ENCODE assay signal across 14 cellular contexts in genomic region chr10:125217986-125218675, GRCh38. TPM values are rescaled to one million over a fixed set of nuclear protein-coding genes. Genes with fewer than 3 reads are reported as not detected.
DNase-seq lines count a peak whose midpoint lies in the region; TF ChIP-seq lines count a peak whose summit lies in the region.
"Had no signal": no experiment of that assay in that cellular context is flagged by ENCODE, and none has a peak within 500 bp of the region (broad histone marks: within the 10 kb centered on the region; RNA-seq: fewer than 3 reads in every experiment).

No MANE protein-coding gene starts in this region.

- H3K27ac ChIP-seq in osteoblast (ENCODE audit: low read depth, low read length) (no peak overlapping the region), WERI-Rb-1 (no peak overlapping the region)
- H3K27ac ChIP-seq: coronary artery, gastrocnemius medialis, left lung, thoracic aorta, VCaP had no signal

- H2AFZ ChIP-seq in osteoblast (ENCODE audit: low read length): no peak overlapping the region

- H4K20me1 ChIP-seq in osteoblast (ENCODE audit: insufficient read depth, low read length): no peaks in the 10 kb centered on the region

- DNase-seq in NB4 (ENCODE audit: low read depth): peak; percentile 13
- peak; percentile 4 for DNase-seq in dermis blood vessel endothelial cell
- peak; percentile 81 for DNase-seq in osteoblast (ENCODE audit: insufficient read length, low spot score, missing footprints)
- DNase-seq in WERI-Rb-1: no peak
- no peak for DNase-seq in activated naive CD4-positive, alpha-beta T cell treated with Interleukin-2 at 50 U/mL for 16 hours
- no peak for DNase-seq in T-helper 2 cell
- DNase-seq: activated naive CD8-positive, alpha-beta T cell treated with anti-CD3 and anti-CD28 coated beads, Interleukin-2, amount 10 ng/mL, durations not matched to agents 7 days and 5 days; gastrocnemius medialis; left lung; NCI-H2227 treated with DMSO at 0.1 percent for 48 hours had no signal

- H3K9me3 ChIP-seq in osteoblast (ENCODE audit: low read depth, low read length) (no peaks in the 10 kb centered on the region), WERI-Rb-1 (ENCODE audit: severe bottlenecking) (peaks cover 2% of the 10 kb centered on the region)
- H3K9me3 ChIP-seq: gastrocnemius medialis, left lung, thoracic aorta had no signal

- TF ChIP-seq POLR2A in NB4 (IDR thresholded peaks at IDR 0.05; ENCODE audit: extremely low read depth, insufficient read length): no peak

- no peaks in the 10 kb centered on the region for H3K36me3 ChIP-seq in osteoblast (ENCODE audit: insufficient read depth, low read length)
- H3K36me3 ChIP-seq in WERI-Rb-1: no peaks in the 10 kb centered on the region
- H3K36me3 ChIP-seq: gastrocnemius medialis, left lung, thoracic aorta had no signal

- H3K4me3 ChIP-seq in NB4 (ENCODE audit: low read depth, low read length) (no peak overlapping the region), osteoblast (ENCODE audit: insufficient read depth, low read length) (no peak overlapping the region), WERI-Rb-1 (ENCODE audit: low read depth, low read length) (no peak overlapping the region)
- H3K4me3 ChIP-seq: coronary artery, gastrocnemius medialis, left lung, thoracic aorta had no signal

- no peaks in the 10 kb centered on the region for H3K4me1 ChIP-seq in osteoblast (ENCODE audit: insufficient read depth, low read length)
- H3K4me1 ChIP-seq: gastrocnemius medialis, left lung had no signal

- H3K79me2 ChIP-seq in osteoblast (ENCODE audit: insufficient read depth, low read length): no peaks in the 10 kb centered on the region

- TF ChIP-seq CTCF in GM12872 (IDR thresholded peaks at IDR 0.05; ENCODE audit: insufficient read depth, low read depth, low read length): 0 out of 3 replicates have a peak, but pooled peaks have one; percentile 11
- TF ChIP-seq CTCF in NB4 (IDR thresholded peaks at IDR 0.05; ENCODE audit: low read depth, low read length): no peak
- TF ChIP-seq CTCF in osteoblast (IDR thresholded peaks at IDR 0.05; ENCODE audit: extremely low read depth, low read depth, low read length): peak; percentile 16
- TF ChIP-seq CTCF in WERI-Rb-1 (IDR thresholded peaks at IDR 0.05; ENCODE audit: low read depth, low read length): no peak

- no peak overlapping the region for H3K4me2 ChIP-seq in osteoblast (ENCODE audit: insufficient read depth, low read length)

- H3K27me3 ChIP-seq in osteoblast (ENCODE audit: insufficient read depth, low read length) (peaks cover 4% of the 10 kb centered on the region), WERI-Rb-1 (ENCODE audit: insufficient read depth, low read depth, severe bottlenecking) (peaks cover 13% of the 10 kb centered on the region)
- H3K27me3 ChIP-seq: gastrocnemius medialis had no signal

RNA-seq across cellular contexts. Expression of gene CTBP2, which starts 57.8 kb away (rescaled TPM):
- total RNA-seq in dermis blood vessel endothelial cell (112 and 148 TPM in 2 replicates), osteoblast (65.1 and 65.9 TPM in 2 replicates)

Comparison
In these comparisons a context has a peak if more than half of its experiments do, and no peak if none do; other contexts are left out.
1. CTCF ChIP-seq: peak in GM12872 (single experiment) and osteoblast (single experiment); none in NB4 (single experiment) and WERI-Rb-1 (single experiment).
2. DNase-seq: peak in NB4 (single experiment), dermis blood vessel endothelial cell (single experiment) and osteoblast (single experiment); none in WERI-Rb-1 (single experiment), activated naive CD4-positive, alpha-beta T cell treated with Interleukin-2 at 50 U/mL for 16 hours (single experiment) and T-helper 2 cell (0 of 5).